In genomic region chr17:16653367-16654041, GRCh38 we compare ENCODE assay signal across 8 cellular contexts. TPM values are rescaled to one million over a fixed set of nuclear protein-coding genes. Genes with fewer than 3 reads are reported as not detected.
DNase-seq lines count a peak whose midpoint lies in the region; TF ChIP-seq lines count a peak whose summit lies in the region.

TSS of gene ZNF624 (minus strand) at chr17:16653850.

- H3K36me3 ChIP-seq in endodermal cell (ENCODE audit: control insufficient read depth, insufficient read depth, low read length): no peaks in the 10 kb centered on the region
- no peaks in the 10 kb centered on the region for H3K36me3 ChIP-seq in mesendoderm (ENCODE audit: control insufficient read depth, insufficient read depth, low read length)

- H3K27ac ChIP-seq in endodermal cell (ENCODE audit: low read depth, low read length) (peak within 1 kb of the TSS; percentile 68), mesendoderm (ENCODE audit: low read depth, low read length) (peak within 1 kb of the TSS; percentile 74)

- H3K9me3 ChIP-seq in endodermal cell (ENCODE audit: control insufficient read depth, low read length): no peaks in the 10 kb centered on the region

- H3K4me3 Mint-ChIP-seq in endodermal cell: peak within 1 kb of the TSS; percentile 76

- no peak within 1 kb of the TSS for H2AK5ac ChIP-seq in mesendoderm (ENCODE audit: low read length)

- DNase-seq in COLO829 (ENCODE audit: low spot score): peak; percentile 96
- peak; percentile 94 for DNase-seq in GM20000 (ENCODE audit: low spot score)
- peak; percentile 86 for DNase-seq in HT-29 (ENCODE audit: low spot score)
- peak; percentile 82 for DNase-seq in NOMO-1 treated with DMSO at 0.1 percent for 48 hours (lab: John Stamatoyannopoulos, UW; ENCODE audit: unreplicated experiment)
- DNase-seq in activated CD8-positive, alpha-beta memory T cell treated with anti-CD3 and anti-CD28 coated beads, Interleukin-2, amount 50 U/mL, for 24 hours (ENCODE audit: extremely low read depth): peak; percentile 64
- peak; percentile 99 for DNase-seq in endodermal cell
- peak; percentile 96 for DNase-seq in mesendoderm
- peak; percentile 78 for DNase-seq in stimulated activated CD8-positive, alpha-beta memory T cell treated with anti-CD3 and anti-CD28 coated beads, Interleukin-12 subunit alpha, Interleukin-12 subunit beta, amount 100 ng/mL, for 4 hours (ENCODE audit: low read depth)

- H3K27me3 ChIP-seq in endodermal cell (ENCODE audit: control insufficient read depth, insufficient read depth, low read length, poor library complexity, severe bottlenecking): no peaks in the 10 kb centered on the region
- no peaks in the 10 kb centered on the region for H3K27me3 ChIP-seq in mesendoderm (ENCODE audit: insufficient read depth, low read length, poor library complexity)

- no peaks in the 10 kb centered on the region for H3K4me1 ChIP-seq in endodermal cell (ENCODE audit: control insufficient read depth, insufficient read depth, low read length)
- H3K4me1 ChIP-seq in mesendoderm (ENCODE audit: control insufficient read depth, low read depth, low read length): peaks cover 2% of the 10 kb centered on the region

- H4K5ac ChIP-seq in mesendoderm (ENCODE audit: low read length): peak within 1 kb of the TSS; percentile 74

- H2BK120ac ChIP-seq in mesendoderm (ENCODE audit: low read depth, low read length): no peak within 1 kb of the TSS

- H3K4me3 ChIP-seq in endodermal cell (ENCODE audit: low read length) (peak within 1 kb of the TSS; percentile 92), mesendoderm (ENCODE audit: low read length) (peak within 1 kb of the TSS; percentile 68)

- peak within 1 kb of the TSS; percentile 41 for H3K18ac ChIP-seq in mesendoderm (ENCODE audit: low read length)

- peak within 1 kb of the TSS; percentile 38 for H3K4ac ChIP-seq in mesendoderm (ENCODE audit: low read depth, low read length)

- H3K79me1 ChIP-seq in mesendoderm (ENCODE audit: low read length): no peaks in the 10 kb centered on the region

- peak within 1 kb of the TSS; percentile 74 for H3K27ac Mint-ChIP-seq in endodermal cell

- WGBS in endodermal cell (ENCODE audit: insufficient coverage in 1 of 2, insufficient read length in 1 of 2), 2 experiments: 0 to 1% methylated on average over 26 to 55 of the region's 55 CpGs
- no CpG with 5 or more reads among the region's 55 CpGs for WGBS in mesendoderm (ENCODE audit: extremely low coverage, insufficient coverage, low lambda C conversion rate)

- peak within 1 kb of the TSS; percentile 91 for H3K56ac ChIP-seq in mesendoderm (ENCODE audit: low read length)

- no peaks in the 10 kb centered on the region for H3K79me2 ChIP-seq in mesendoderm (ENCODE audit: control insufficient read depth, insufficient read depth, low read length)

- TF ChIP-seq CTCF in GM20000 (IDR thresholded peaks at IDR 0.05; ENCODE audit: extremely low read depth, missing control alignments) (no peak), endodermal cell (conservative IDR thresholded peaks at IDR 0.05) (no peak)

- no peak within 1 kb of the TSS for H4K8ac ChIP-seq in mesendoderm (ENCODE audit: low read depth, low read length)

- no peaks in the 10 kb centered on the region for H3K27me3 Mint-ChIP-seq in endodermal cell (ENCODE audit: insufficient read depth)

- H3K4me1 Mint-ChIP-seq in endodermal cell: peaks cover 13% of the 10 kb centered on the region

- no peaks in the 10 kb centered on the region for H3K36me3 Mint-ChIP-seq in endodermal cell (ENCODE audit: low read depth)

- no peak within 1 kb of the TSS for H2BK15ac ChIP-seq in mesendoderm (replicated peaks; ENCODE audit: low read depth)

- no peak within 1 kb of the TSS for H2BK5ac ChIP-seq in mesendoderm (ENCODE audit: low read length)

- peak within 1 kb of the TSS; percentile 52 for H3K4me2 ChIP-seq in mesendoderm (ENCODE audit: low read length)

- H3K9ac ChIP-seq in endodermal cell (ENCODE audit: extremely low read depth, low read length, poor library complexity, severe bottlenecking): peak within 1 kb of the TSS; percentile 42
- peak within 1 kb of the TSS; percentile 87 for H3K9ac ChIP-seq in mesendoderm (ENCODE audit: low read length)

- peak within 1 kb of the TSS; percentile 52 for H3K23ac ChIP-seq in mesendoderm (ENCODE audit: low read length)

- H3K9me3 Mint-ChIP-seq in endodermal cell: peaks cover 3% of the 10 kb centered on the region

RNA-seq across cellular contexts. Expression of gene ZNF624, which starts in this region (rescaled TPM):
- 0.47 and 0.64 TPM in 2 replicates for total RNA-seq in HT-29 (2014; rRNA removed; shearing (Covaris generic))
- total RNA-seq in endodermal cell: 1 to 10 TPM; 3.5 to 8.7 TPM
- polyA plus RNA-seq in endodermal cell (2013, experiment 1 of 2): 7.1 TPM
- polyA plus RNA-seq in endodermal cell (2013, experiment 2 of 2): 7.9 TPM
- 1.3 TPM for polyA plus RNA-seq in mesendoderm (2013, experiment 1 of 2)
- 1.1 TPM for polyA plus RNA-seq in mesendoderm (2013, experiment 2 of 2)

Comparison
In these comparisons a context has a peak if more than half of its experiments do, and no peak if none do; other contexts are left out.
1. Peak in every context shown above with its lines: DNase-seq, H3K4me3 ChIP-seq and H3K27ac ChIP-seq.
2. Peak in DNase-seq in HT-29; RNA of the gene not detected or under 1 TPM.